Comparison of ENCODE assay signal across 19 cellular contexts in the genomic region with DNA sequence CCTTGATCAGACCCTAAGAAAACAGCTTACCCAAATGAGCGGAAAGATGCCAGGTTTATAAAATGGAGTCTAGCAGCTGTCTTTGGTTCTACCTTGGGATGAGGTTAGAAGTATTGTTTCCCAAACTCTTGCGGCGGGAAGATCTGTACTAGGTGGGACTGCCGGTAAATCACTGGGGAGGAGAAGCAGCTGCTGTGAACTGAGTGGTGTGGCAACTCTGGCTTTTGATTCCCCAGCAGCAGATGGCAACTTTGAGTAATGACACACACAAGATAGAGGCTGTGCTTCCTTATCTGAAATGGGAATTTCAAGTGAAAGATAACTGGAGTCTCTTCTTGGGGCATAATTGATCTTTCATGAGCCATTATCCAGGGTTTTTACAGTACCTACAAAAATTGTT.
"Had no signal": no experiment of that assay in that cellular context is flagged by ENCODE, and none has a peak within 500 bp of the region (broad histone marks: within the 10 kb centered on the region; RNA-seq: fewer than 3 reads in every experiment).

No MANE protein-coding gene starts in this region.

- DNase-seq: activated CD4-positive, alpha-beta T cell treated with anti-CD3 and anti-CD28 coated beads for 1 hour; activated CD4-positive, alpha-beta T cell treated with anti-CD3 and anti-CD28 coated beads, Interleukin-2, amount 50 U/mL, for 48 hours; activated CD8-positive, alpha-beta memory T cell treated with anti-CD3 and anti-CD28 coated beads, Interleukin-2, amount 10 ng/mL, durations not matched to agents 7 days and 5 days; activated effector memory CD4-positive, alpha-beta T cell treated with anti-CD3 and anti-CD28 coated beads, Interleukin-2, amount 50 U/mL, for 16 hours; activated naive CD8-positive, alpha-beta T cell treated with anti-CD3 and anti-CD28 coated beads for 36 hours; activated T-cell treated with anti-CD3 and anti-CD28 coated beads, Interleukin-2, amount 50 U/mL, for 24 hours; anterior cingulate cortex; esophagus squamous epithelium; foreskin keratinocyte; heart left ventricle; left lung; naive B cell; spleen; stimulated activated CD4-positive, alpha-beta T cell treated with anti-CD3 and anti-CD28 coated beads, Interleukin-2, amount 100 ng/mL, for 24 hours; stimulated activated naive B cell treated with anti-CD40 and anti-IgM and Interleukin-4, amounts not matched to agents 10 μg/mL and 1 μg/mL and 100 μg/mL, for 72 hours; SW 1271 had no signal

- H3K4me1 Mint-ChIP-seq: activated CD8-positive, alpha-beta memory T cell treated with anti-CD3 and anti-CD28 coated beads, Interleukin-2, amount 10 ng/mL, durations not matched to agents 7 days and 5 days; memory B cell had no signal

- ATAC-seq: activated CD8-positive, alpha-beta memory T cell treated with anti-CD3 and anti-CD28 coated beads, Interleukin-2, amount 10 ng/mL, durations not matched to agents 7 days and 5 days; foreskin keratinocyte; heart left ventricle; left lung; stimulated activated naive B cell treated with anti-CD40 and anti-IgM and Interleukin-4, amounts not matched to agents 10 μg/mL and 1 μg/mL and 100 μg/mL, for 72 hours had no signal

- H3K27ac Mint-ChIP-seq: activated CD8-positive, alpha-beta memory T cell treated with anti-CD3 and anti-CD28 coated beads, Interleukin-2, amount 10 ng/mL, durations not matched to agents 7 days and 5 days; activated naive CD8-positive, alpha-beta T cell treated with anti-CD3 and anti-CD28 coated beads for 36 hours; activated T-cell treated with anti-CD3 and anti-CD28 coated beads, Interleukin-2, amount 50 U/mL, for 24 hours; memory B cell; stimulated activated naive B cell treated with anti-CD40 and anti-IgM and Interleukin-4, amounts not matched to agents 10 μg/mL and 1 μg/mL and 100 μg/mL, for 72 hours; T-helper 2 cell treated with Interferon-gamma antibody and Interleukin-4, amounts not matched to agents 5 μg/mL and 100 μg/mL, for 36 hours; type B pancreatic cell had no signal

- H3K9me3 Mint-ChIP-seq: activated naive CD8-positive, alpha-beta T cell treated with anti-CD3 and anti-CD28 coated beads for 36 hours; activated T-cell treated with anti-CD3 and anti-CD28 coated beads, Interleukin-2, amount 50 U/mL, for 24 hours; memory B cell; naive B cell; stimulated activated naive B cell treated with anti-CD40 and anti-IgM and Interleukin-4, amounts not matched to agents 10 μg/mL and 1 μg/mL and 100 μg/mL, for 72 hours; T-helper 2 cell treated with Interferon-gamma antibody and Interleukin-4, amounts not matched to agents 5 μg/mL and 100 μg/mL, for 36 hours; type B pancreatic cell had no signal

- H3K4me3 Mint-ChIP-seq: activated CD8-positive, alpha-beta memory T cell treated with anti-CD3 and anti-CD28 coated beads, Interleukin-2, amount 10 ng/mL, durations not matched to agents 7 days and 5 days; activated naive CD8-positive, alpha-beta T cell treated with anti-CD3 and anti-CD28 coated beads for 36 hours; activated T-cell treated with anti-CD3 and anti-CD28 coated beads, Interleukin-2, amount 50 U/mL, for 24 hours; memory B cell; naive B cell; stimulated activated naive B cell treated with anti-CD40 and anti-IgM and Interleukin-4, amounts not matched to agents 10 μg/mL and 1 μg/mL and 100 μg/mL, for 72 hours; T-helper 2 cell treated with Interferon-gamma antibody and Interleukin-4, amounts not matched to agents 5 μg/mL and 100 μg/mL, for 36 hours; type B pancreatic cell had no signal

- H3K27ac ChIP-seq: esophagus squamous epithelium, foreskin keratinocyte, heart left ventricle, left lung, spleen had no signal

- H3K27me3 Mint-ChIP-seq: activated CD8-positive, alpha-beta memory T cell treated with anti-CD3 and anti-CD28 coated beads, Interleukin-2, amount 10 ng/mL, durations not matched to agents 7 days and 5 days; activated naive CD8-positive, alpha-beta T cell treated with anti-CD3 and anti-CD28 coated beads for 36 hours; activated T-cell treated with anti-CD3 and anti-CD28 coated beads, Interleukin-2, amount 50 U/mL, for 24 hours; memory B cell; naive B cell; stimulated activated naive B cell treated with anti-CD40 and anti-IgM and Interleukin-4, amounts not matched to agents 10 μg/mL and 1 μg/mL and 100 μg/mL, for 72 hours; type B pancreatic cell had no signal

- H3K36me3 Mint-ChIP-seq: activated CD8-positive, alpha-beta memory T cell treated with anti-CD3 and anti-CD28 coated beads, Interleukin-2, amount 10 ng/mL, durations not matched to agents 7 days and 5 days had no signal
